ENCODE assay signal across 9 cellular contexts in the genomic region with DNA sequence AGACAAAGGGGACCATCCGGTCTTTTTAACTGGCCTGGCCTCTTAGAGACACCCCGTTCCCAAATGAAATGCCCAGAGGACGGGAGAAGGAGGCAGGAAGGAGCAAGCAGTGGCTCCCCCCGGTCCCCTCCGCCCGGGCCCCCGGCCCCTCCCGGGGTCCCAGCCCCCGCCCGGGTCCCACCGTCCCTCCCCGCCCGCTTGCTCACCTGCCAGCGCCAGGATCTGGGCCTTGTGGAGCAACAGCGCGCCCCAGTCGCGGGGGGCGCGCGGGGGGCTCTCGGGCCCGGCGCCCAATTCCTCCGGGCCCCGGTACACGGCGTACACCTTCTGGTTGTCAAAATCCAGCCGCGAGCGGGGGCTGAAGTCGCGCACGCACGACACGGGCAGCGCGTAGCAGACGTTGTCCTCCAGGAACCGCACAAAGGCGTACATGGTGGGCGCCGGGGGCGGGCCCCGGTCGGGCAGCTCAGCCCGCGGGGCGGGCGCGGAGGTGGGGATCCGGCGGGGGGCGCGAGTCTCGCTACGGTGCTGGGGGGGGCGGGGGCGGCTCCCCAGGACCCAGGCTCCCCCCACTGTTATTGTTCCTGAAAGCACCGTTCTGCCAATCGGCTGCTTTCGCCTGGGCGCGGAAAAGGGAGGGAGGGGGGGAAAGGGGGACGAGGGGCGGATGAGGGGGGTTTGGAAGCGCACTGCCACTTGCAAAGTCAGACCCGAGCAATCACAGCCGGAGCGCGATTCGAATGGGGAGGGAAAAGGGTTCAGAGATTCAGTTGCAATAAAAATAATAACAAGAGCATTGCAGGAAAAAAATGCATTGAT. TPM values are rescaled to one million over a fixed set of nuclear protein-coding genes. Genes with fewer than 3 reads are reported as not detected.
DNase-seq lines count a peak whose midpoint lies in the region; ATAC-seq and TF ChIP-seq lines count a peak whose summit lies in the region.
"Had no signal": no experiment of that assay in that cellular context is flagged by ENCODE, and none has a peak within 500 bp of the region (broad histone marks: within the 10 kb centered on the region; RNA-seq: fewer than 3 reads in every experiment).

A gene with protein sequence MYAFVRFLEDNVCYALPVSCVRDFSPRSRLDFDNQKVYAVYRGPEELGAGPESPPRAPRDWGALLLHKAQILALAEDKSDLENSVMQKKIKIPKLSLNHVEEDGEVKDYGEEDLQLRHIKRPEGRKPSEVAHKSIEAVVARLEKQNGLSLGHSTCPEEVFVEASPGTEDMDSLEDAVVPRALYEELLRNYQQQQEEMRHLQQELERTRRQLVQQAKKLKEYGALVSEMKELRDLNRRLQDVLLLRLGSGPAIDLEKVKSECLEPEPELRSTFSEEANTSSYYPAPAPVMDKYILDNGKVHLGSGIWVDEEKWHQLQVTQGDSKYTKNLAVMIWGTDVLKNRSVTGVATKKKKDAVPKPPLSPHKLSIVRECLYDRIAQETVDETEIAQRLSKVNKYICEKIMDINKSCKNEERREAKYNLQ (minus strand): TSS at position 492 of the 819 bp plus-strand sequence. CDS start 60 bp downstream, at position 432.

- peak within 1 kb of the TSS; percentile 67 for H3K4me3 ChIP-seq in lower leg skin (ENCODE audit: low read depth, poor library complexity, severe bottlenecking)
- H3K4me3 ChIP-seq: K562 had no signal

- WGBS in lower leg skin, 2 donors: 0 to 1% methylated on average over 32 to 35 of the region's 72 CpGs

- no peak for TF ChIP-seq CTCF in lower leg skin (IDR thresholded peaks at IDR 0.05)

- ATAC-seq in activated CD4-positive, CD25-positive, alpha-beta regulatory T cell treated with anti-CD3 and anti-CD28 coated beads, Interleukin-2, amount 50 U/mL, for 24 hours: peak; percentile 20 to 47
- ATAC-seq in HG02938 (IDR thresholded peaks at IDR 0.05; ENCODE audit: unreplicated experiment): no peak
- no peak for ATAC-seq in GM18907 (IDR thresholded peaks at IDR 0.05; ENCODE audit: unreplicated experiment)
- ATAC-seq: K562 had no signal

- intact Hi-C loops in lower leg skin (cut with DNase I; ENCODE audit: low total_unique reads): no loop called here

- no peak for TF ChIP-seq POLR2A in lower leg skin (IDR thresholded peaks at IDR 0.05)

- DNase-seq in DMS79 treated with DMSO at 0.1 percent for 48 hours (lab: John Stamatoyannopoulos, UW): peak; percentile 87
- peak; percentile 79 to 92 (median 87) for DNase-seq in NCI-H1417 (lab: John Stamatoyannopoulos, UW)
- peak; percentile 38 for DNase-seq in dedifferentiated amniotic fluid mesenchymal stem cell (ENCODE audit: extremely low spot score)
- DNase-seq in lower leg skin (ENCODE audit: low spot score in 2 of 2): peak; percentile 16 to 90
- peak; percentile 10 to 48 for DNase-seq in stimulated activated CD4-positive, alpha-beta T cell treated with anti-CD3 and anti-CD28 coated beads, Interleukin-4, amount 100 ng/mL, for 48 hours (ENCODE audit: low read depth in 2 of 2)

RNA-seq across cellular contexts. Expression of the gene that starts here (rescaled TPM):
- 1 to 10 TPM in 2 of 4 donors, under 1 TPM in 1, not detected in 1; 0.67 to 2.5 (median 1.1) TPM for total RNA-seq in lower leg skin
- total RNA-seq: K562 had no signal

Comparison
In these comparisons a context has a peak if more than half of its experiments do, and no peak if none do; other contexts are left out.
1. DNase-seq: peak in every context shown above with its lines; median percentile 87 in DMS79 treated with DMSO at 0.1 percent for 48 hours; 87 in NCI-H1417; 53 in lower leg skin; 38 in dedifferentiated amniotic fluid mesenchymal stem cell; 29 in stimulated activated CD4-positive, alpha-beta T cell treated with anti-CD3 and anti-CD28 coated beads, Interleukin-4, amount 100 ng/mL, for 48 hours.
2. ATAC-seq: peak in activated CD4-positive, CD25-positive, alpha-beta regulatory T cell treated with anti-CD3 and anti-CD28 coated beads, Interleukin-2, amount 50 U/mL, for 24 hours (2 of 2); none in HG02938 (single experiment) and GM18907 (single experiment).